Comparison of ENCODE assay signal across 7 cellular contexts in the genomic region with DNA sequence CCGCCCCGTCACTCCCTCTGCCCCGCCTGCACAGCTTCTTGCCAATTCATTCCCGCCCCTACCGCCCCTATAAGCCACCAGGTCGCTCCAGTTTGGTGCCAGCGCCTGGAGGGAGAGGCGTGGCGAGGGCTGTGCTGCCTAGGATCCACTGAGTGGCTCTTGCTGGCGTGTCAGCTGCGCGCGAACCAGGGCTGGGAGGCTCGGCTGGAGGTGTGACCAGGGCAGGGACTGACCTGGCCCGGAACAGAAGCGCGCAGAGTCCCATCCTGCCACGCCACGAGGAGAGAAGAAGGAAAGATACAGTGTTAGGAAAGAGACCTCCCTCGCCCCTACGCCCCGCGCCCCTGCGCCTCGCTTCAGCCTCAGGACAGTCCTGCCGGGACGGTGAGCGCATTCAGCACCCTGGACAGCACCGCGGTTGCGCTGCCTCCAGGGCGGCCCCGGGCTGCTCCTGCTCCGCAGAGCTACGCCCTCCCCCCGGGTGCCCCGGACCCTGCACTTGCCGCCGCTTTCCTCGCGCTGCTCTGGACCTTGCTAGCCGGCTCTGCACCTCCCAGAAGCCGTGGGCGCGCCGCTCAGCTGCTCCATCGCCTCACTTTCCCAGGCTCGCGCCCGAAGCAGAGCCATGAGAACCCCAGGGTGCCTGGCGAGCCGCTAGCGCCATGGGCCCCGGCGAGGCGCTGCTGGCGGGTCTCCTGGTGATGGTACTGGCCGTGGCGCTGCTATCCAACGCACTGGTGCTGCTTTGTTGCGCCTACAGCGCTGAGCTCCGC. TPM values are rescaled to one million over a fixed set of nuclear protein-coding genes. Genes with fewer than 3 reads are reported as not detected.
A peak's percentile ranks its signal among the peaks of the same experiment; 100 is the strongest.
DNase-seq lines count a peak whose midpoint lies in the region; ATAC-seq and TF ChIP-seq lines count a peak whose summit lies in the region.

A gene with protein sequence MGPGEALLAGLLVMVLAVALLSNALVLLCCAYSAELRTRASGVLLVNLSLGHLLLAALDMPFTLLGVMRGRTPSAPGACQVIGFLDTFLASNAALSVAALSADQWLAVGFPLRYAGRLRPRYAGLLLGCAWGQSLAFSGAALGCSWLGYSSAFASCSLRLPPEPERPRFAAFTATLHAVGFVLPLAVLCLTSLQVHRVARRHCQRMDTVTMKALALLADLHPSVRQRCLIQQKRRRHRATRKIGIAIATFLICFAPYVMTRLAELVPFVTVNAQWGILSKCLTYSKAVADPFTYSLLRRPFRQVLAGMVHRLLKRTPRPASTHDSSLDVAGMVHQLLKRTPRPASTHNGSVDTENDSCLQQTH (plus strand): TSS at position 72 of the 773 bp plus-strand sequence. CDS start 591 bp downstream, at position 663.

- peak; percentile 31 to 52 for DNase-seq in activated CD4-positive, alpha-beta T cell treated with anti-CD3 and anti-CD28 coated beads, Interleukin-2, amount 50 U/mL, for 48 hours
- DNase-seq in Right ventricle myocardium superior (peak; percentile 68), retinal pigment epithelial cell (ENCODE audit: low read depth) (peak; percentile 8), OCI-M2 (lab: John Stamatoyannopoulos, UW; ENCODE audit: unreplicated experiment) (no peak), NCI-H2029 (lab: John Stamatoyannopoulos, UW) (no peak)

- H3K4me3 ChIP-seq in HUES48 (ENCODE audit: low read depth, low read length) (peak within 1 kb of the TSS; percentile 54; the same call in 1 of the 2 replicates), retinal pigment epithelial cell (ENCODE audit: low read length) (no peak within 1 kb of the TSS)

- H3K9ac ChIP-seq in HUES48 (ENCODE audit: low read depth, low read length), result no peak within 1 kb of the TSS

- peaks cover 38% of the 10 kb centered on the region for H3K27me3 ChIP-seq in HUES48 (ENCODE audit: control insufficient read depth, insufficient read depth, low read length)

- H3K4me1 ChIP-seq in HUES48 (ENCODE audit: control insufficient read depth, insufficient read depth, low read length), result peaks cover 10% of the 10 kb centered on the region

- intact Hi-C loops in Right ventricle myocardium superior (cut with DNase I), result no loop called here

- no peaks in the 10 kb centered on the region for H3K36me3 ChIP-seq in HUES48 (ENCODE audit: control insufficient read depth, insufficient read depth, low read length)

- no peaks in the 10 kb centered on the region for H3K9me3 ChIP-seq in HUES48 (ENCODE audit: control insufficient read depth, insufficient read depth, low read length)

- H3K27ac ChIP-seq in HUES48 (ENCODE audit: low read depth, low read length), result peak within 1 kb of the TSS; percentile 56

- peak; percentile 91 for ATAC-seq in Right ventricle myocardium superior (ENCODE audit: poor library complexity)
- ATAC-seq in HG03108 (IDR thresholded peaks at IDR 0.05; ENCODE audit: unreplicated experiment), result no peak

- TF ChIP-seq CTCF in retinal pigment epithelial cell (conservative IDR thresholded peaks at IDR 0.05; ENCODE audit: low read depth, low read length), result no peak

RNA-seq across cellular contexts. Expression of the gene that starts here (rescaled TPM):
- not detected for total RNA-seq in Right ventricle myocardium superior

Comparison
In these comparisons a context has a peak if more than half of its experiments do, and no peak if none do; other contexts are left out.
1. Peak in DNase-seq and ATAC-seq in Right ventricle myocardium superior; RNA of the gene not detected or under 1 TPM.
2. DNase-seq: peak in activated CD4-positive, alpha-beta T cell treated with anti-CD3 and anti-CD28 coated beads, Interleukin-2, amount 50 U/mL, for 48 hours (2 of 2) and retinal pigment epithelial cell (single experiment); none in OCI-M2 (single experiment) and NCI-H2029 (single experiment).